1 cellular context compared by ENCODE assay signal in genomic region chr9:136847065-136847826, GRCh38.
A peak's percentile ranks its signal among the peaks of the same experiment; 100 is the strongest.
TF ChIP-seq lines count a peak whose summit lies in the region.

No MANE protein-coding gene starts in this region.

TF ChIP-seq in K562, 482 proteins besides CTCF, POLR2A, EP300 and RAD21 (continued from another document):
- no peak for TF ChIP-seq MED1 (CRISPR knock-in tag; IDR thresholded peaks at IDR 0.05; ENCODE audit: borderline replicate concordance)
- TF ChIP-seq, protein P1, sequence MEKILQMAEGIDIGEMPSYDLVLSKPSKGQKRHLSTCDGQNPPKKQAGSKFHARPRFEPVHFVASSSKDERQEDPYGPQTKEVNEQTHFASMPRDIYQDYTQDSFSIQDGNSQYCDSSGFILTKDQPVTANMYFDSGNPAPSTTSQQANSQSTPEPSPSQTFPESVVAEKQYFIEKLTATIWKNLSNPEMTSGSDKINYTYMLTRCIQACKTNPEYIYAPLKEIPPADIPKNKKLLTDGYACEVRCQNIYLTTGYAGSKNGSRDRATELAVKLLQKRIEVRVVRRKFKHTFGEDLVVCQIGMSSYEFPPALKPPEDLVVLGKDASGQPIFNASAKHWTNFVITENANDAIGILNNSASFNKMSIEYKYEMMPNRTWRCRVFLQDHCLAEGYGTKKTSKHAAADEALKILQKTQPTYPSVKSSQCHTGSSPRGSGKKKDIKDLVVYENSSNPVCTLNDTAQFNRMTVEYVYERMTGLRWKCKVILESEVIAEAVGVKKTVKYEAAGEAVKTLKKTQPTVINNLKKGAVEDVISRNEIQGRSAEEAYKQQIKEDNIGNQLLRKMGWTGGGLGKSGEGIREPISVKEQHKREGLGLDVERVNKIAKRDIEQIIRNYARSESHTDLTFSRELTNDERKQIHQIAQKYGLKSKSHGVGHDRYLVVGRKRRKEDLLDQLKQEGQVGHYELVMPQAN (IDR thresholded peaks at IDR 0.05; ENCODE audit: borderline replicate concordance) = no peak
- no peak for TF ChIP-seq ZNF277 (CRISPR knock-in tag; IDR thresholded peaks at IDR 0.05; ENCODE audit: borderline replicate concordance)
- TF ChIP-seq HMGN3 (IDR thresholded peaks at IDR 0.05; ENCODE audit: borderline replicate concordance, extremely low read depth, insufficient read length, low read depth, low read length) = peak; percentile 18
- no peak for TF ChIP-seq ESRRA (IDR thresholded peaks at IDR 0.05; ENCODE audit: borderline replicate concordance, low read depth)
- no peak for TF ChIP-seq FOXA1 (IDR thresholded peaks at IDR 0.05; ENCODE audit: borderline replicate concordance)
- TF ChIP-seq, protein P2, sequence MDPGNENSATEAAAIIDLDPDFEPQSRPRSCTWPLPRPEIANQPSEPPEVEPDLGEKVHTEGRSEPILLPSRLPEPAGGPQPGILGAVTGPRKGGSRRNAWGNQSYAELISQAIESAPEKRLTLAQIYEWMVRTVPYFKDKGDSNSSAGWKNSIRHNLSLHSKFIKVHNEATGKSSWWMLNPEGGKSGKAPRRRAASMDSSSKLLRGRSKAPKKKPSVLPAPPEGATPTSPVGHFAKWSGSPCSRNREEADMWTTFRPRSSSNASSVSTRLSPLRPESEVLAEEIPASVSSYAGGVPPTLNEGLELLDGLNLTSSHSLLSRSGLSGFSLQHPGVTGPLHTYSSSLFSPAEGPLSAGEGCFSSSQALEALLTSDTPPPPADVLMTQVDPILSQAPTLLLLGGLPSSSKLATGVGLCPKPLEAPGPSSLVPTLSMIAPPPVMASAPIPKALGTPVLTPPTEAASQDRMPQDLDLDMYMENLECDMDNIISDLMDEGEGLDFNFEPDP (CRISPR knock-in tag; IDR thresholded peaks at IDR 0.05) = no peak
- TF ChIP-seq GABPB1 (CRISPR knock-in tag; IDR thresholded peaks at IDR 0.05) = 0 out of 2 replicates have a peak, but pooled peaks have one; percentile 42
- TF ChIP-seq, protein P3, sequence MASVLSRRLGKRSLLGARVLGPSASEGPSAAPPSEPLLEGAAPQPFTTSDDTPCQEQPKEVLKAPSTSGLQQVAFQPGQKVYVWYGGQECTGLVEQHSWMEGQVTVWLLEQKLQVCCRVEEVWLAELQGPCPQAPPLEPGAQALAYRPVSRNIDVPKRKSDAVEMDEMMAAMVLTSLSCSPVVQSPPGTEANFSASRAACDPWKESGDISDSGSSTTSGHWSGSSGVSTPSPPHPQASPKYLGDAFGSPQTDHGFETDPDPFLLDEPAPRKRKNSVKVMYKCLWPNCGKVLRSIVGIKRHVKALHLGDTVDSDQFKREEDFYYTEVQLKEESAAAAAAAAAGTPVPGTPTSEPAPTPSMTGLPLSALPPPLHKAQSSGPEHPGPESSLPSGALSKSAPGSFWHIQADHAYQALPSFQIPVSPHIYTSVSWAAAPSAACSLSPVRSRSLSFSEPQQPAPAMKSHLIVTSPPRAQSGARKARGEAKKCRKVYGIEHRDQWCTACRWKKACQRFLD (CRISPR knock-in tag; IDR thresholded peaks at IDR 0.05) = no peak
- peak; percentile 85 for TF ChIP-seq NFIC (IDR thresholded peaks at IDR 0.05)
- no peak for TF ChIP-seq SRF (CRISPR knock-in tag; IDR thresholded peaks at IDR 0.05)
- TF ChIP-seq ZNF668 (CRISPR knock-in tag; IDR thresholded peaks at IDR 0.05) = no peak
- TF ChIP-seq RCOR1 (IDR thresholded peaks at IDR 0.05; ENCODE audit: borderline replicate concordance in 1 of 2, low read depth in 2 of 2, low read length in 2 of 2) = no peak
- TF ChIP-seq SMAD4 (CRISPR knock-in tag; conservative IDR thresholded peaks at IDR 0.05) = no peak
- no peak for TF ChIP-seq CGGBP1 (CRISPR knock-in tag; IDR thresholded peaks at IDR 0.05)
- TF ChIP-seq CC2D1A (IDR thresholded peaks at IDR 0.05) = no peak
- no peak for TF ChIP-seq ZFP30 (CRISPR knock-in tag; IDR thresholded peaks at IDR 0.05; ENCODE audit: borderline replicate concordance)
- TF ChIP-seq, protein P4, sequence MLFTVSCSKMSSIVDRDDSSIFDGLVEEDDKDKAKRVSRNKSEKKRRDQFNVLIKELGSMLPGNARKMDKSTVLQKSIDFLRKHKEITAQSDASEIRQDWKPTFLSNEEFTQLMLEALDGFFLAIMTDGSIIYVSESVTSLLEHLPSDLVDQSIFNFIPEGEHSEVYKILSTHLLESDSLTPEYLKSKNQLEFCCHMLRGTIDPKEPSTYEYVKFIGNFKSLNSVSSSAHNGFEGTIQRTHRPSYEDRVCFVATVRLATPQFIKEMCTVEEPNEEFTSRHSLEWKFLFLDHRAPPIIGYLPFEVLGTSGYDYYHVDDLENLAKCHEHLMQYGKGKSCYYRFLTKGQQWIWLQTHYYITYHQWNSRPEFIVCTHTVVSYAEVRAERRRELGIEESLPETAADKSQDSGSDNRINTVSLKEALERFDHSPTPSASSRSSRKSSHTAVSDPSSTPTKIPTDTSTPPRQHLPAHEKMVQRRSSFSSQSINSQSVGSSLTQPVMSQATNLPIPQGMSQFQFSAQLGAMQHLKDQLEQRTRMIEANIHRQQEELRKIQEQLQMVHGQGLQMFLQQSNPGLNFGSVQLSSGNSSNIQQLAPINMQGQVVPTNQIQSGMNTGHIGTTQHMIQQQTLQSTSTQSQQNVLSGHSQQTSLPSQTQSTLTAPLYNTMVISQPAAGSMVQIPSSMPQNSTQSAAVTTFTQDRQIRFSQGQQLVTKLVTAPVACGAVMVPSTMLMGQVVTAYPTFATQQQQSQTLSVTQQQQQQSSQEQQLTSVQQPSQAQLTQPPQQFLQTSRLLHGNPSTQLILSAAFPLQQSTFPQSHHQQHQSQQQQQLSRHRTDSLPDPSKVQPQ (CRISPR knock-in tag; IDR thresholded peaks at IDR 0.05; ENCODE audit: borderline replicate concordance) = 0 out of 2 replicates have a peak, but pooled peaks have one; percentile 39
- TF ChIP-seq ZNF184 (CRISPR knock-in tag; IDR thresholded peaks at IDR 0.05) = no peak
- TF ChIP-seq ZNF12 (CRISPR knock-in tag; IDR thresholded peaks at IDR 0.05) = peak; percentile 57; the same call in 1 of the 2 replicates
- TF ChIP-seq, protein P5, sequence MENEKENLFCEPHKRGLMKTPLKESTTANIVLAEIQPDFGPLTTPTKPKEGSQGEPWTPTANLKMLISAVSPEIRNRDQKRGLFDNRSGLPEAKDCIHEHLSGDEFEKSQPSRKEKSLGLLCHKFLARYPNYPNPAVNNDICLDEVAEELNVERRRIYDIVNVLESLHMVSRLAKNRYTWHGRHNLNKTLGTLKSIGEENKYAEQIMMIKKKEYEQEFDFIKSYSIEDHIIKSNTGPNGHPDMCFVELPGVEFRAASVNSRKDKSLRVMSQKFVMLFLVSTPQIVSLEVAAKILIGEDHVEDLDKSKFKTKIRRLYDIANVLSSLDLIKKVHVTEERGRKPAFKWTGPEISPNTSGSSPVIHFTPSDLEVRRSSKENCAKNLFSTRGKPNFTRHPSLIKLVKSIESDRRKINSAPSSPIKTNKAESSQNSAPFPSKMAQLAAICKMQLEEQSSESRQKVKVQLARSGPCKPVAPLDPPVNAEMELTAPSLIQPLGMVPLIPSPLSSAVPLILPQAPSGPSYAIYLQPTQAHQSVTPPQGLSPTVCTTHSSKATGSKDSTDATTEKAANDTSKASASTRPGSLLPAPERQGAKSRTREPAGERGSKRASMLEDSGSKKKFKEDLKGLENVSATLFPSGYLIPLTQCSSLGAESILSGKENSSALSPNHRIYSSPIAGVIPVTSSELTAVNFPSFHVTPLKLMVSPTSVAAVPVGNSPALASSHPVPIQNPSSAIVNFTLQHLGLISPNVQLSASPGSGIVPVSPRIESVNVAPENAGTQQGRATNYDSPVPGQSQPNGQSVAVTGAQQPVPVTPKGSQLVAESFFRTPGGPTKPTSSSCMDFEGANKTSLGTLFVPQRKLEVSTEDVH (IDR thresholded peaks at IDR 0.05; ENCODE audit: low read depth, partially characterized antibody) = no peak
- peak; percentile 97 for TF ChIP-seq ZNF263 (CRISPR knock-in tag; IDR thresholded peaks at IDR 0.05; ENCODE audit: borderline replicate concordance)
- no peak for TF ChIP-seq ZNF583 (CRISPR knock-in tag; IDR thresholded peaks at IDR 0.05)
- no peak for TF ChIP-seq FOXP1 (CRISPR knock-in tag; IDR thresholded peaks at IDR 0.05)
- TF ChIP-seq CSDE1 (IDR thresholded peaks at IDR 0.05) = no peak
